Comparison of ENCODE assay signal across 9 cellular contexts in genomic region chr3:134242649-134243637, GRCh38. TPM values are rescaled to one million over a fixed set of nuclear protein-coding genes. Genes with fewer than 3 reads are reported as not detected.
DNase-seq lines count a peak whose midpoint lies in the region; ATAC-seq and TF ChIP-seq lines count a peak whose summit lies in the region.
"Had no signal": no experiment of that assay in that cellular context is flagged by ENCODE, and none has a peak within 500 bp of the region (broad histone marks: within the 10 kb centered on the region; RNA-seq: fewer than 3 reads in every experiment).

No MANE protein-coding gene starts in this region.

- H3K4me1 ChIP-seq in adipocyte (ENCODE audit: control insufficient read depth, insufficient read depth, low read length) (peaks cover 45% of the 10 kb centered on the region), liver (ENCODE audit: control insufficient read depth in 4 of 4, insufficient read depth in 4 of 4, low read length in 3 of 4) (peaks cover 0 to 18% (median 16%) of the 10 kb centered on the region in 4 donors)

- DNase-seq in AG04450 (ENCODE audit: low read depth, low spot score) (peak; percentile 69), HL-60 (ENCODE audit: low read depth in 1 of 2, low spot score in 1 of 2) (peak; percentile 57 to 68), adipocyte (ENCODE audit: low read depth) (peak; percentile 95), D341Med (ENCODE audit: low spot score) (no peak)
- DNase-seq in activated CD4-positive, alpha-beta T cell treated with anti-CD3 and anti-CD28 coated beads for 48 hours = no peak
- DNase-seq: right cardiac atrium had no signal

- ATAC-seq in GM21529 (IDR thresholded peaks at IDR 0.05; ENCODE audit: unreplicated experiment) (no peak), GM21737 (IDR thresholded peaks at IDR 0.05; ENCODE audit: unreplicated experiment) (no peak)

- TF ChIP-seq CTCF in AG04450 (IDR thresholded peaks at IDR 0.05; ENCODE audit: low read depth, low read length) = no peak
- TF ChIP-seq CTCF in HL-60 (IDR thresholded peaks at IDR 0.05; ENCODE audit: insufficient read depth, low read length) = no peak
- no peak for TF ChIP-seq CTCF in liver (IDR thresholded peaks at IDR 0.05; ENCODE audit: low read depth, low read length, missing input control)

- CTCF ChIA-PET in AG04450 (lab: Charles Lee) = interaction anchor here (1.1 to 1.3 kb wide), 2 partner anchors 30 to 313 kb away, joined by 3 to 5 read pairs; no protein-coding TSS in a partner anchor

- H3K36me3 ChIP-seq in adipocyte (ENCODE audit: control insufficient read depth, insufficient read depth, low read length, severe bottlenecking) (no peaks in the 10 kb centered on the region), liver (ENCODE audit: control insufficient read depth in 4 of 4, insufficient read depth in 3 of 4, low read depth in 1 of 4, low read length in 3 of 4) (no peaks in the 10 kb centered on the region)

- POLR2A ChIA-PET in AG04450 (lab: Yijun Ruan, JAX) = no interaction called here

- H3K9ac ChIP-seq in adipocyte (ENCODE audit: low read length) = no peak overlapping the region
- no peak overlapping the region for H3K9ac ChIP-seq in liver (ENCODE audit: low read depth in 1 of 2, low read length in 2 of 2)

- H3K27ac ChIP-seq in AG04450 (ENCODE audit: low read depth, low read length) (no peak overlapping the region), HL-60 (replicated peaks) (no peak overlapping the region), liver (ENCODE audit: low read depth in 1 of 2, low read length in 2 of 2) (peak overlapping the region; percentile 42 to 75)

- WGBS in liver = 86% methylated on average over 3 of the region's 3 CpGs

- H3K4me3 ChIP-seq in AG04450 (ENCODE audit: low read depth, low read length) (no peak overlapping the region), HL-60 (replicated peaks; ENCODE audit: insufficient read depth, low read length) (no peak overlapping the region), adipocyte (ENCODE audit: low read length) (no peak overlapping the region), liver (ENCODE audit: low read depth in 1 of 3, low read length in 3 of 3) (no peak overlapping the region)

- H3K27me3 ChIP-seq in AG04450 (ENCODE audit: control insufficient read depth, insufficient read depth, low read length) (no peaks in the 10 kb centered on the region), HL-60 (ENCODE audit: insufficient read depth, poor library complexity, severe bottlenecking) (no peaks in the 10 kb centered on the region), adipocyte (replicated peaks; ENCODE audit: control insufficient read depth, insufficient read depth, low read length) (no peaks in the 10 kb centered on the region), liver (ENCODE audit: control insufficient read depth in 4 of 4, insufficient read depth in 4 of 4, low read length in 3 of 4) (no peaks in the 10 kb centered on the region)

- H3K9me3 ChIP-seq in AG04450 (ENCODE audit: control insufficient read depth, insufficient read depth, low read length) (no peaks in the 10 kb centered on the region), adipocyte (ENCODE audit: control insufficient read depth, low read length) (no peaks in the 10 kb centered on the region), liver (ENCODE audit: control insufficient read depth in 4 of 4, low read length in 3 of 4) (no peaks in the 10 kb centered on the region)

- no peak for TF ChIP-seq RAD21 in liver (IDR thresholded peaks at IDR 0.05)

TF ChIP-seq in liver, 16 proteins besides CTCF, POLR2A, EP300 and RAD21:
- TF ChIP-seq HNF4A (conservative IDR thresholded peaks at IDR 0.05) = peak; percentile 13 to 41
- TF ChIP-seq MAX (IDR thresholded peaks at IDR 0.05) = peak; percentile 63
- TF ChIP-seq YY1 (IDR thresholded peaks at IDR 0.05) = no peak
- TF ChIP-seq HNF4G (IDR thresholded peaks at IDR 0.05) = no peak
- TF ChIP-seq RXRA (IDR thresholded peaks at IDR 0.05) = no peak
- TF ChIP-seq EGR1 (IDR thresholded peaks at IDR 0.05; ENCODE audit: low read depth in 2 of 2) = no peak
- no peak for TF ChIP-seq SP1 (IDR thresholded peaks at IDR 0.05)
- peak in 1 of 2 donors; percentile 67 for TF ChIP-seq JUND (IDR thresholded peaks at IDR 0.05)
- no peak for TF ChIP-seq TAF1 (conservative IDR thresholded peaks at IDR 0.05)
- no peak for TF ChIP-seq NR2F2 (IDR thresholded peaks at IDR 0.05)
- no peak for TF ChIP-seq GABPA (IDR thresholded peaks at IDR 0.05 in 1 of 2, conservative IDR thresholded peaks at IDR 0.05 in 1 of 2)
TF ChIP-seq in liver: peak in this region for 3.

RNA-seq across cellular contexts. Expression of gene RYK, which starts 7.7 kb away (rescaled TPM):
- polyA plus RNA-seq in AG04450 (2011; rRNA removed) = 67.6 and 74.5 TPM in 2 replicates
- polyA minus RNA-seq in AG04450 (2011; rRNA and poly(A)+ RNA removed) = 61.1 and 70.2 TPM in 2 replicates
- 10 to 100 TPM; 20.5 to 36.1 TPM for total RNA-seq in liver
- polyA plus RNA-seq in liver = 10 to 100 TPM in 1 of 2 donors, 1 to 10 TPM in 1; 7.5 to 10.0 TPM

Comparison
In these comparisons a context has a peak if more than half of its experiments do, and no peak if none do; other contexts are left out.
1. DNase-seq: peak in AG04450 (single experiment), HL-60 (2 of 2) and adipocyte (single experiment); none in D341Med (single experiment) and activated CD4-positive, alpha-beta T cell treated with anti-CD3 and anti-CD28 coated beads for 48 hours (single experiment).
2. H3K27ac ChIP-seq: peak in liver (2 of 2); none in AG04450 (single experiment) and HL-60 (single experiment).